ENCODE assay signal across 8 cellular contexts in the genomic region with DNA sequence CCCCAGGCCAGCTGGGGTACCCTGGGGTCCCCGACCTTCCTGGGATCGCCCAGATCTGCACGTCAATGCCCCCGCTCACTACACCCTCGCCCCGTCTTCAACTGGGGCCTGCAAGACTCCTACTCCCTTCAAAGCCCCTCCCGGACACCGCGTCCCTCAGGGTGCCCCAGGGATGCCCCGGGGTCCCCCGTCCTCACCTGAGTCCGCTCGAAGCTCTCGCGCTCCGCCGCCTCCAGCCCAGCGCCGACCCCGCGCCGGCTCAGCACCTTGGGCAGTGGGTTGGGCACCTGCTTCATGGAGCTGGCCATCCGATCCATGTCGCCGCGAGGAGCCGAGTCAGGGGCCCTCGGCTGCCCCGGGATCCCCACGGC. TPM values are rescaled to one million over a fixed set of nuclear protein-coding genes. Genes with fewer than 3 reads are reported as not detected.
DNase-seq lines count a peak whose midpoint lies in the region; ATAC-seq and TF ChIP-seq lines count a peak whose summit lies in the region.

A gene (minus strand): TSS at position 338 of the 371 bp plus-strand sequence. CDS start 21 bp downstream, at position 317.

- H3K9me3 Mint-ChIP-seq in activated naive CD4-positive, alpha-beta T cell treated with anti-CD3 and anti-CD28 coated beads, Interleukin-2, amount 50 U/mL, for 24 hours, result no peaks in the 10 kb centered on the region
- H3K9me3 Mint-ChIP-seq in T-cell, result no peaks in the 10 kb centered on the region

- peaks cover 1% of the 10 kb centered on the region for H3K27me3 Mint-ChIP-seq in activated naive CD4-positive, alpha-beta T cell treated with anti-CD3 and anti-CD28 coated beads, Interleukin-2, amount 50 U/mL, for 24 hours
- peaks cover 0 to 9% of the 10 kb centered on the region in 2 donors for H3K27me3 Mint-ChIP-seq in T-cell

- intact Hi-C loops in posterior vena cava (cut with DNase I), result no loop called here

- peak within 1 kb of the TSS; percentile 90 to 99 for H3K4me3 ChIP-seq in gastroesophageal sphincter

- H3K27ac ChIP-seq in gastroesophageal sphincter, result peak within 1 kb of the TSS; percentile 70 to 91 (median 88)

- H3K36me3 ChIP-seq in gastroesophageal sphincter, result peaks cover 0 to 4% of the 10 kb centered on the region in 2 donors

- H3K27ac Mint-ChIP-seq in activated naive CD4-positive, alpha-beta T cell treated with anti-CD3 and anti-CD28 coated beads, Interleukin-2, amount 50 U/mL, for 24 hours, result peak within 1 kb of the TSS; percentile 91
- H3K27ac Mint-ChIP-seq in T-cell, result peak within 1 kb of the TSS; percentile 95 to 98

- POLR2A ChIA-PET in T-cell (lab: Charles Lee), result interaction anchor here in 1 of 2 donors (0.8 to 1.1 kb wide), 2 partner anchors 140 to 176 kb away, joined by 3 to 4 read pairs; a partner anchor contains a TSS

- H3K36me3 Mint-ChIP-seq in activated naive CD4-positive, alpha-beta T cell treated with anti-CD3 and anti-CD28 coated beads, Interleukin-2, amount 50 U/mL, for 24 hours, result no peaks in the 10 kb centered on the region
- peaks cover under 1% of the 10 kb centered on the region for H3K36me3 Mint-ChIP-seq in T-cell

- ATAC-seq in T-cell (replicated peaks in 1 of 4), result peak in 2 of 4 experiments; percentile 0 to 4
- no peak for ATAC-seq in gastroesophageal sphincter

- DNase-seq in activated naive CD4-positive, alpha-beta T cell (lab: John Stamatoyannopoulos, UW), result no peak
- peak in 3 of 34 experiments; percentile 3 to 7 (median 4) for DNase-seq in T-cell
- peak; percentile 81 for DNase-seq in posterior vena cava (ENCODE audit: low spot score)
- no peak for DNase-seq in GM20000 (ENCODE audit: low spot score)
- no peak for DNase-seq in NCI-H146 (lab: John Stamatoyannopoulos, UW)
- DNase-seq in activated gamma-delta T cell treated with Interleukin-2 at 50 U/mL for 16 hours, result no peak

- H3K4me1 ChIP-seq in gastroesophageal sphincter, result peaks cover 0 to 28% (median 11%) of the 10 kb centered on the region in 3 donors

- no peak for TF ChIP-seq CTCF in gastroesophageal sphincter (IDR thresholded peaks at IDR 0.05)
- no peak for TF ChIP-seq CTCF in GM20000 (IDR thresholded peaks at IDR 0.05; ENCODE audit: extremely low read depth, missing control alignments)

- peak within 1 kb of the TSS; percentile 97 for H3K4me3 Mint-ChIP-seq in activated naive CD4-positive, alpha-beta T cell treated with anti-CD3 and anti-CD28 coated beads, Interleukin-2, amount 50 U/mL, for 24 hours
- H3K4me3 Mint-ChIP-seq in T-cell, result peak within 1 kb of the TSS; percentile 91 to 100 (median 96)

- no peak for TF ChIP-seq EP300 in gastroesophageal sphincter (IDR thresholded peaks at IDR 0.05)

- peaks cover 18% of the 10 kb centered on the region for H3K4me1 Mint-ChIP-seq in activated naive CD4-positive, alpha-beta T cell treated with anti-CD3 and anti-CD28 coated beads, Interleukin-2, amount 50 U/mL, for 24 hours
- H3K4me1 Mint-ChIP-seq in T-cell, result peaks cover 13 to 27% (median 26%) of the 10 kb centered on the region in 3 donors

- 0% methylated on average over 1 of the region's 30 CpGs; no CpG with 5 or more reads in 1 of the 2 donors for WGBS in gastroesophageal sphincter (ENCODE audit: low coverage in 1 of 2), 2 donors

- no peaks in the 10 kb centered on the region for H3K9me3 ChIP-seq in gastroesophageal sphincter

- no peaks in the 10 kb centered on the region for H3K27me3 ChIP-seq in gastroesophageal sphincter

- CTCF ChIA-PET in T-cell (lab: Charles Lee), result interaction anchor here in 1 of 2 donors (1.0 to 1.8 kb wide), 3 partner anchors 9 to 24 kb away, joined by 3 to 8 read pairs (median 4); no protein-coding TSS in a partner anchor

- peak; percentile 17 to 45 for TF ChIP-seq POLR2A in gastroesophageal sphincter (IDR thresholded peaks at IDR 0.05)

RNA-seq across cellular contexts. Expression of the gene that starts here (rescaled TPM):
- total RNA-seq in T-cell (1 to 10 TPM; 3.2 to 8.4 (median 3.6) TPM), gastroesophageal sphincter (10 to 100 TPM; 12.3 to 32.6 (median 22.6) TPM), posterior vena cava (10 to 100 TPM; 27.0 to 29.2 TPM)
